In the genomic region with DNA sequence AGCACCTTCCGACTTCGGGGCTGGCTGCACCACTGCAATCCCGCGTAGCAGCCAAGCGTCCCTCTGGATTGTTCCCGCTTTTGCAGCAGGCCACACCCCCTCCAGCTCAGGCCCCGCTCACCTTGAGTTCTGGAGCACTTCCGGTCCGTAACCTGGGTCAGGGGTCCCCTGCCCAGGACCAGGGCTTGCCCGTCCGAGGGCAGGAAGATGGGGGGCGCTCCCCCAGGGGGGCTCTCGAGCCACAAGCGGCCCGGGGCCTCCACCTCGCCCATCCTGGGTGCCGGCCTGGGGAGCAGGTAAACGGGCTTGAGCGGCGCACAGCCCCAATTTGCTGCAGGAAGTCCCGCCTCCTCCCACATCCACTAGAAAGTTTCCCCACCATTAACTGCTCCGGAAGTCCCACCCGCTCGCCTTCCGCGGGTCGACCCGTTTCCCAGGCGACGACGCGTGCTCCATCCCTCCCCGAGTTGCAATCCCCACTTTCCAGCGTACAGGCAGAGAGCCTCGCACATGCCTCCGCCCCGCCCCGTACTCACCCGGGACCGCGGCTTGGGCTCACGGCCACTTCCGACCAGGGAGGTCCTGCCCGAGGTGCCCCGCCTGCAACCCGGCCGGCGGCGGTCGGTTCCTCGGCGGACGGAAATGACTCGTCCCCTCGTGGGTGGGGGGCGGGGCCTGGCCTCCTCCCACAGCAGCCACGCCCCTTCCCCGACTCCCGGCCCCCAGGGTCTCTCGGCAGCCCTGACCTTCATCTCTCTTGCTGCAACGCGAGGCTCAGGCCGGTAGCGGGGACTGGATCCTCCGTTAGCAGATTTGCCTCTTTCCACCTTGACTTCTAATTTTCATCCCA, we compare ENCODE assay signal across 8 cellular contexts. TPM values are rescaled to one million over a fixed set of nuclear protein-coding genes. Genes with fewer than 3 reads are reported as not detected.
DNase-seq lines count a peak whose midpoint lies in the region; ATAC-seq and TF ChIP-seq lines count a peak whose summit lies in the region.

A gene (minus strand): TSS at position 644 of the 850 bp plus-strand sequence. CDS start 372 bp downstream, at position 272.

- H3K9ac ChIP-seq in parathyroid adenoma, result peak within 1 kb of the TSS; percentile 85

- peak within 1 kb of the TSS; percentile 98 for H3K4me3 ChIP-seq in parathyroid adenoma (ENCODE audit: low read depth, low read length)
- H3K4me3 ChIP-seq in tibial artery, result peak within 1 kb of the TSS; percentile 63 to 68

- no peaks in the 10 kb centered on the region for H3K36me3 ChIP-seq in parathyroid adenoma (ENCODE audit: control insufficient read depth, insufficient read depth, low read length)
- H3K36me3 ChIP-seq in tibial artery, result peaks cover 0 to 42% (median 27%) of the 10 kb centered on the region in 3 donors

- intact Hi-C loops in Right ventricle myocardium inferior (cut with DNase I), result loop anchor here (2.0 kb wide), 1 partner anchor 16 kb away; a partner anchor contains a TSS
- intact Hi-C loops in tibial artery (cut with DNase I; ENCODE audit: low total_unique reads), result loop anchor here (10.0 kb wide), 1 partner anchor 102 kb away; a partner anchor contains a TSS

- ATAC-seq in HG02623 (IDR thresholded peaks at IDR 0.05; ENCODE audit: unreplicated experiment), result peak; percentile 29
- ATAC-seq in activated naive CD8-positive, alpha-beta T cell treated with anti-CD3 and anti-CD28 coated beads, Interleukin-2, amount 10 ng/mL, durations not matched to agents 7 days and 5 days (ENCODE audit: low read depth), result peak; percentile 37
- ATAC-seq in Right ventricle myocardium inferior, result peak; percentile 64

- H3K4me1 ChIP-seq in parathyroid adenoma (peaks cover 24% of the 10 kb centered on the region), tibial artery (peaks cover 0 to 53% (median 36%) of the 10 kb centered on the region in 4 donors)

- H3K4me1 Mint-ChIP-seq in activated naive CD8-positive, alpha-beta T cell treated with anti-CD3 and anti-CD28 coated beads, Interleukin-2, amount 10 ng/mL, durations not matched to agents 7 days and 5 days, result peaks cover 32% of the 10 kb centered on the region

- H3K27ac ChIP-seq in parathyroid adenoma (peak within 1 kb of the TSS; percentile 99), tibial artery (peak within 1 kb of the TSS; percentile 88 to 89)

- no peaks in the 10 kb centered on the region for H3K27me3 Mint-ChIP-seq in activated naive CD8-positive, alpha-beta T cell treated with anti-CD3 and anti-CD28 coated beads, Interleukin-2, amount 10 ng/mL, durations not matched to agents 7 days and 5 days

- DNase-seq in GM04504 (ENCODE audit: low read depth), result peak; percentile 75
- peak; percentile 96 for DNase-seq in NCI-H1436 (lab: John Stamatoyannopoulos, UW)
- DNase-seq in SW 1271 (lab: John Stamatoyannopoulos, UW), result peak; percentile 87
- DNase-seq in activated naive CD8-positive, alpha-beta T cell treated with anti-CD3 and anti-CD28 coated beads, Interleukin-2, amount 10 ng/mL, durations not matched to agents 7 days and 5 days, result peak; percentile 91
- DNase-seq in Right ventricle myocardium inferior (ENCODE audit: missing footprints), result peak; percentile 96
- peak; percentile 93 to 96 for DNase-seq in tibial artery

- POLR2A ChIA-PET in activated naive CD8-positive, alpha-beta T cell treated with anti-CD3 and anti-CD28 coated beads, Interleukin-2, amount 10 ng/mL, durations not matched to agents 7 days and 5 days (lab: Charles Lee), result interaction anchor here (0.6 to 2.5 kb wide), 9 partner anchors 9 to 1206 kb away, joined by 3 to 25 read pairs (median 4); a partner anchor contains a TSS

- H3K79me2 ChIP-seq in parathyroid adenoma, result peaks cover 27% of the 10 kb centered on the region

- H3K27me3 ChIP-seq in parathyroid adenoma (ENCODE audit: control insufficient read depth, insufficient read depth, low read length) (no peaks in the 10 kb centered on the region), tibial artery (no peaks in the 10 kb centered on the region)

- peak within 1 kb of the TSS; percentile 88 for H3K27ac Mint-ChIP-seq in activated naive CD8-positive, alpha-beta T cell treated with anti-CD3 and anti-CD28 coated beads, Interleukin-2, amount 10 ng/mL, durations not matched to agents 7 days and 5 days

- no peak within 1 kb of the TSS for H3K4me3 Mint-ChIP-seq in activated naive CD8-positive, alpha-beta T cell treated with anti-CD3 and anti-CD28 coated beads, Interleukin-2, amount 10 ng/mL, durations not matched to agents 7 days and 5 days

- H3K36me3 Mint-ChIP-seq in activated naive CD8-positive, alpha-beta T cell treated with anti-CD3 and anti-CD28 coated beads, Interleukin-2, amount 10 ng/mL, durations not matched to agents 7 days and 5 days, result peaks cover 11% of the 10 kb centered on the region

- peak within 1 kb of the TSS; percentile 100 for H3K4me2 ChIP-seq in parathyroid adenoma (ENCODE audit: low read length)

- H3K9me3 ChIP-seq in parathyroid adenoma (ENCODE audit: control insufficient read depth, low read length) (no peaks in the 10 kb centered on the region), tibial artery (no peaks in the 10 kb centered on the region)

- TF ChIP-seq CTCF in parathyroid adenoma (IDR thresholded peaks at IDR 0.05) (no peak), tibial artery (IDR thresholded peaks at IDR 0.05) (no peak)

- H2AFZ ChIP-seq in parathyroid adenoma, result peak within 1 kb of the TSS; percentile 97

- H3K9me3 Mint-ChIP-seq in activated naive CD8-positive, alpha-beta T cell treated with anti-CD3 and anti-CD28 coated beads, Interleukin-2, amount 10 ng/mL, durations not matched to agents 7 days and 5 days, result no peaks in the 10 kb centered on the region

RNA-seq across cellular contexts. Expression of the gene that starts here (rescaled TPM):
- total RNA-seq in activated naive CD8-positive, alpha-beta T cell treated with anti-CD3 and anti-CD28 coated beads, Interleukin-2, amount 10 ng/mL, durations not matched to agents 7 days and 5 days, result 100 to 1,000 TPM; 144 to 160 TPM
- total RNA-seq in Right ventricle myocardium inferior, result 36.9 TPM

Comparison
In these comparisons a context has a peak if more than half of its experiments do, and no peak if none do; other contexts are left out.
1. Peak in every context shown above with its lines: DNase-seq, ATAC-seq, H3K4me3 ChIP-seq and H3K27ac ChIP-seq.